ENCODE assay signal across 1 cellular context in genomic region chr5:151757233-151758140, GRCh38.
A peak's percentile ranks its signal among the peaks of the same experiment; 100 is the strongest.
TF ChIP-seq lines count a peak whose summit lies in the region.

No MANE protein-coding gene starts in this region.

TF ChIP-seq in HEK293, 187 proteins besides CTCF, POLR2A, EP300 and RAD21 (continued from another document):
- TF ChIP-seq, protein P1, sequence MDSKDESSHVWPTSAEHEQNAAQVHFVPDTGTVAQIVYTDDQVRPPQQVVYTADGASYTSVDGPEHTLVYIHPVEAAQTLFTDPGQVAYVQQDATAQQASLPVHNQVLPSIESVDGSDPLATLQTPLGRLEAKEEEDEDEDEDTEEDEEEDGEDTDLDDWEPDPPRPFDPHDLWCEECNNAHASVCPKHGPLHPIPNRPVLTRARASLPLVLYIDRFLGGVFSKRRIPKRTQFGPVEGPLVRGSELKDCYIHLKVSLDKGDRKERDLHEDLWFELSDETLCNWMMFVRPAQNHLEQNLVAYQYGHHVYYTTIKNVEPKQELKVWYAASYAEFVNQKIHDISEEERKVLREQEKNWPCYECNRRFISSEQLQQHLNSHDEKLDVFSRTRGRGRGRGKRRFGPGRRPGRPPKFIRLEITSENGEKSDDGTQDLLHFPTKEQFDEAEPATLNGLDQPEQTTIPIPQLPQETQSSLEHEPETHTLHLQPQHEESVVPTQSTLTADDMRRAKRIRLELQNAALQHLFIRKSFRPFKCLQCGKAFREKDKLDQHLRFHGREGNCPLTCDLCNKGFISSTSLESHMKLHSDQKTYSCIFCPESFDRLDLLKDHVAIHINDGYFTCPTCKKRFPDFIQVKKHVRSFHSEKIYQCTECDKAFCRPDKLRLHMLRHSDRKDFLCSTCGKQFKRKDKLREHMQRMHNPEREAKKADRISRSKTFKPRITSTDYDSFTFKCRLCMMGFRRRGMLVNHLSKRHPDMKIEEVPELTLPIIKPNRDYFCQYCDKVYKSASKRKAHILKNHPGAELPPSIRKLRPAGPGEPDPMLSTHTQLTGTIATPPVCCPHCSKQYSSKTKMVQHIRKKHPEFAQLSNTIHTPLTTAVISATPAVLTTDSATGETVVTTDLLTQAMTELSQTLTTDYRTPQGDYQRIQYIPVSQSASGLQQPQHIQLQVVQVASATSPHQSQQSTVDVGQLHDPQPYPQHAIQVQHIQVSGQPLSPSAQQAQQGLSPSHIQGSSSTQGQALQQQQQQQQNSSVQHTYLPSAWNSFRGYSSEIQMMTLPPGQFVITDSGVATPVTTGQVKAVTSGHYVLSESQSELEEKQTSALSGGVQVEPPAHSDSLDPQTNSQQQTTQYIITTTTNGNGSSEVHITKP (tag by site-specific recombination; IDR thresholded peaks at IDR 0.05), result peak; percentile 68; the same call in 1 of the 2 replicates
- TF ChIP-seq ZBTB17 (tag by site-specific recombination; IDR thresholded peaks at IDR 0.05), result peak; percentile 94
- peak; percentile 21; the same call in 1 of the 2 replicates for TF ChIP-seq GLIS2 (tag by site-specific recombination; IDR thresholded peaks at IDR 0.05)
- peak; percentile 96 for TF ChIP-seq SCRT2 (tag by site-specific recombination; IDR thresholded peaks at IDR 0.05)
